ENCODE assay signal across 9 cellular contexts in the genomic region with DNA sequence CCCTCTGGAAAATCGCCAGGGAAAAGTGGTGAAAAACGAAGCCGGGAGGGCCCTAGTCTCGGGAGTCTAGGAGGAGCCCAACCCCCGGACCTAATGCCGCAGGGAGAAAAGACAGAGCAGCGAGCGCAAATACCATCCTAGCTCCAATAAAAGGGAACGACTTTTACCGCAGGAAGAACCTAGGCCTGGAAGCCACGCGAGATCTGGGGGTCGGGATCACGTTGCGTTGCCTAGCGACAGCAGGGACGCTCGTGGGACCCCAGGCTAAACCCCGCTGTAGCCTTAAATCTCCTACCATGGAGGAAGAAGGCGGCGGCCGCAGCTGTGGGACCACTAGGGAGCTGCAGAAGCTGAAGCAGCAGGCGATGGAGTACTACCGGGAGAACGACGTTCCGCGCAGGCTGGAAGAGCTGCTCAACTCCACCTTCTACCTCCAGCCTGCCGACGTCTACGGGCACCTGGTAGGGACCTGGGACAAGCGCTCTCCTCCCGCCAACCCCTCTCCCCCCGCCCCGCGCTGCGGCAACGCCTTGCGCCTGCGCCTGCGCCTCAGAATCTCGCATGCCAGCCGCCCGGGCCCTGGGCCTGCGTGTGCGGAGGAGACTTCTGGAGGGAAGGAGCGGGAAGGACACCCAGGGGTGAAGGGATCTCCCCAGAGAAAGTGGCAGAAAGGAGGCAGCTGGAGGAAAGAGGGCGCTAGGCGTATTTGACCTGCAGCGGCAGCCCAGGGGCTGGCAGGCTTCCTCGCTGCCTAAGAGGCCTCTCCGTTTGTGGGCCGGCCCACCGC. TPM values are rescaled to one million over a fixed set of nuclear protein-coding genes. Genes with fewer than 3 reads are reported as not detected.
DNase-seq lines count a peak whose midpoint lies in the region; ATAC-seq and TF ChIP-seq lines count a peak whose summit lies in the region.
"Had no signal": no experiment of that assay in that cellular context is flagged by ENCODE, and none has a peak within 500 bp of the region (broad histone marks: within the 10 kb centered on the region; RNA-seq: fewer than 3 reads in every experiment).

A gene with protein sequence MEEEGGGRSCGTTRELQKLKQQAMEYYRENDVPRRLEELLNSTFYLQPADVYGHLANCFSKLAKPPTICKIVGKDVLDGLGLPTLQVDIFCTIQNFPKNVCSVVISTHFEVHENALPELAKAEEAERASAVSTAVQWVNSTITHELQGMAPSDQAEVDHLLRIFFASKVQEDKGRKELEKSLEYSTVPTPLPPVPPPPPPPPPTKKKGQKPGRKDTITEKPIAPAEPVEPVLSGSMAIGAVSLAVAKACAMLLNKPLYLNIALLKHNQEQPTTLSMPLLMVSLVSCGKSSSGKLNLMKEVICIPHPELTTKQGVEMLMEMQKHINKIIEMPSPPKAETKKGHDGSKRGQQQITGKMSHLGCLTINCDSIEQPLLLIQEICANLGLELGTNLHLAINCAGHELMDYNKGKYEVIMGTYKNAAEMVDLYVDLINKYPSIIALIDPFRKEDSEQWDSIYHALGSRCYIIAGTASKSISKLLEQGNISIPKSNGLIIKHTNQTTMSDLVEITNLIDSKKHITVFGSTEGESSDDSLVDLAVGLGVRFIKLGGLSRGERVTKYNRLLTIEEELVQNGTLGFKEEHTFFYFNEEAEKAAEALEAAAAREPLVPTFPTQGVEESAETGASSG (plus strand): TSS at position 229 of the 787 bp plus-strand sequence. CDS start 68 bp downstream, at position 297.

- no peak for TF ChIP-seq CTCF in cardiac muscle cell (IDR thresholded peaks at IDR 0.05; ENCODE audit: low read depth, low read length)
- TF ChIP-seq CTCF in ovary (IDR thresholded peaks at IDR 0.05): no peak

- peak; percentile 56 for ATAC-seq in HG03103 (IDR thresholded peaks at IDR 0.05; ENCODE audit: low read depth, unreplicated experiment)

- TF ChIP-seq POLR2A in GM18951 (IDR thresholded peaks at IDR 0.05; ENCODE audit: extremely low read depth, insufficient read depth, insufficient read length) (peak; percentile 35), ovary (IDR thresholded peaks at IDR 0.05) (no peak)

- in situ Hi-C loops in GM18951 (cut with MboI; ENCODE audit: low sequenced_read_pairs, unreplicated experiment): no loop called here

- no peaks in the 10 kb centered on the region for H3K9me3 ChIP-seq in cardiac muscle cell (ENCODE audit: low read depth)
- no peaks in the 10 kb centered on the region for H3K9me3 ChIP-seq in ovary

- no peak for TF ChIP-seq EP300 in ovary (IDR thresholded peaks at IDR 0.05)

- H3K4me3 ChIP-seq in cardiac muscle cell: peak within 1 kb of the TSS; percentile 73
- H3K4me3 ChIP-seq in ovary: peak within 1 kb of the TSS; percentile 48

- H3K27me3 ChIP-seq in cardiac muscle cell (no peaks in the 10 kb centered on the region), ovary (no peaks in the 10 kb centered on the region)

- H3K36me3 ChIP-seq in cardiac muscle cell (no peaks in the 10 kb centered on the region), ovary (no peaks in the 10 kb centered on the region)

- DNase-seq in C1 segment of cervical spinal cord (lab: John Stamatoyannopoulos, UW) (peak; percentile 35 to 95 (median 65)), NCI-H460 (ENCODE audit: extremely low read depth, low read depth) (peak; percentile 81), amniotic stem cell (lab: John Stamatoyannopoulos, UW) (peak; percentile 72), cardiac muscle cell (ENCODE audit: low read depth in 1 of 2, low spot score in 1 of 2) (peak; percentile 87 to 94), ovary (peak; percentile 83 to 93 (median 90)), GF-D8 (lab: John Stamatoyannopoulos, UW) (no peak)

- intact Hi-C loops in ovary (cut with DNase I): no loop called here

- H3K27ac ChIP-seq in cardiac muscle cell (peak within 1 kb of the TSS; percentile 85), ovary (peak within 1 kb of the TSS in 1 of 2 donors; percentile 53)

- 1% methylated on average over 51 to 54 of the region's 54 CpGs for WGBS in ovary, 3 donors

- peaks cover 4% of the 10 kb centered on the region for H3K4me1 ChIP-seq in cardiac muscle cell (ENCODE audit: low read depth)
- peaks cover 5% of the 10 kb centered on the region for H3K4me1 ChIP-seq in ovary (ENCODE audit: insufficient read depth)

RNA-seq across cellular contexts. Expression of the gene that starts here (rescaled TPM):
- 0.52 TPM in 2 replicates for total RNA-seq in NCI-H460 (2014; rRNA removed; shearing (Covaris generic))
- polyA plus RNA-seq in NCI-H460 (2014; cell fraction: nucleus; rRNA removed): not detected in 2 replicates
- total RNA-seq in cardiac muscle cell (0.35 and 0.66 TPM in 2 replicates), ovary (1 to 10 TPM in 4 of 7 donors, under 1 TPM in 3; 0.38 to 2.8 (median 1.0) TPM)
- polyA plus RNA-seq in cardiac muscle cell (0.44 TPM in 1 of 2 replicates, not detected in the other), ovary (under 1 TPM; 0.30 to 0.47 TPM)
- total RNA-seq: T-helper 1 cell treated with Interleukin-12 subunit alpha and Interleukin-12 subunit beta and Interleukin-4 antibody, amounts not matched to agents 30 ng/mL and 1 ng/mL, for 36 hours had no signal

Comparison
In these comparisons a context has a peak if more than half of its experiments do, and no peak if none do; other contexts are left out.
1. Peak in DNase-seq in NCI-H460; RNA of the gene not detected or under 1 TPM.
2. Peak in DNase-seq, H3K4me3 ChIP-seq and H3K27ac ChIP-seq in cardiac muscle cell; RNA of the gene not detected or under 1 TPM.